Comparison of ENCODE assay signal across 14 cellular contexts in the genomic region with DNA sequence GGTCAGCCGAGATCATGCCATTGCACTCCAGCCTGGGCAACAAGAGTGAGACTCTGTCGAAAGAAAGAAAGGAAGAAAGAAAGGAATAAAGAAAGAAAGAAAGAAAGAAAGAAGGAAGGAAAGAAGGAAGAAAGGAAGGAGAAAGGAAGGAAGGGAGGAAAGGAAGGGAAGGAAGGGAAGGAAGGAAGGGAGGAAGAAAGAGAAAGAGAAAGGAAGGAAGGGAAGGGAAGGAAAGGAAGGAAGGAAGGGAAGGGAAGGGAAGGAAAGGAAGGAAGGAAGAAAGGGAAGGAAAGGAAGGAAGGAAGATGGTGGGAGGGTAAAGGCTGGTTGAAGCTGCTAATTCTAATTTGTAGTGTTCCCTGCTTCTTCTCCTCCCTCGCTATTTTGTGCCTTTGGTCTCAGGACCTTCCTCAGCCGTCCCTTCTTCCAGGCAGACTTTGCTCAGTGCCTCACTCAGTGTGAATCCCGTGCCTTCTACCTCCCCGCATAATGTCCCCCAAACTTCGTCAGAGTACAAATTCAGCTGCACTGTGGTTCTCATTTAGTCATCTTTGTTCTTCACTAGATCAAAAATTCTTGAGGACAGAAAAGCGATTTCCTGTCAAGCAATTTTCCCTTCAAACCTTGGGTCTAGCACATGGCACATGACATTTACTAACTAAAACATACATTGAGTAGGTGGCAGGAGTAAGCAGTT.
"Had no signal": no experiment of that assay in that cellular context is flagged by ENCODE, and none has a peak within 500 bp of the region (broad histone marks: within the 10 kb centered on the region; RNA-seq: fewer than 3 reads in every experiment).

No MANE protein-coding gene starts in this region.

- H3K4me3 Mint-ChIP-seq: immature natural killer cell, nephron had no signal

- H3K27ac ChIP-seq: brain microvascular endothelial cell, SK-N-MC, upper lobe of right lung had no signal

- DNase-seq: activated CD4-positive, alpha-beta T cell treated with anti-CD3 and anti-CD28 coated beads for 48 hours; activated gamma-delta T cell; brain microvascular endothelial cell; dermis blood vessel endothelial cell; immature natural killer cell; left colon; stimulated activated CD4-positive, alpha-beta T cell treated with anti-CD3 and anti-CD28 coated beads, Interleukin-12 subunit alpha, Interleukin-12 subunit beta, amount 100 ng/mL, for 4 hours; T1000; upper lobe of right lung had no signal

- ATAC-seq: left colon had no signal

- H3K36me3 ChIP-seq: brain microvascular endothelial cell, suprapubic skin, upper lobe of right lung had no signal

- H3K4me1 ChIP-seq: upper lobe of right lung had no signal

- H3K9me3 ChIP-seq: suprapubic skin, upper lobe of right lung had no signal

- H3K27ac Mint-ChIP-seq: immature natural killer cell, nephron had no signal

- H3K4me1 Mint-ChIP-seq: nephron had no signal

- H3K9me3 Mint-ChIP-seq: immature natural killer cell, T-cell had no signal

- H3K36me3 Mint-ChIP-seq: immature natural killer cell, T-cell had no signal

- H3K4me3 ChIP-seq: lung, SK-N-MC, suprapubic skin, upper lobe of right lung had no signal

- H3K27me3 ChIP-seq: brain microvascular endothelial cell, suprapubic skin, upper lobe of right lung had no signal
